In the genomic region with DNA sequence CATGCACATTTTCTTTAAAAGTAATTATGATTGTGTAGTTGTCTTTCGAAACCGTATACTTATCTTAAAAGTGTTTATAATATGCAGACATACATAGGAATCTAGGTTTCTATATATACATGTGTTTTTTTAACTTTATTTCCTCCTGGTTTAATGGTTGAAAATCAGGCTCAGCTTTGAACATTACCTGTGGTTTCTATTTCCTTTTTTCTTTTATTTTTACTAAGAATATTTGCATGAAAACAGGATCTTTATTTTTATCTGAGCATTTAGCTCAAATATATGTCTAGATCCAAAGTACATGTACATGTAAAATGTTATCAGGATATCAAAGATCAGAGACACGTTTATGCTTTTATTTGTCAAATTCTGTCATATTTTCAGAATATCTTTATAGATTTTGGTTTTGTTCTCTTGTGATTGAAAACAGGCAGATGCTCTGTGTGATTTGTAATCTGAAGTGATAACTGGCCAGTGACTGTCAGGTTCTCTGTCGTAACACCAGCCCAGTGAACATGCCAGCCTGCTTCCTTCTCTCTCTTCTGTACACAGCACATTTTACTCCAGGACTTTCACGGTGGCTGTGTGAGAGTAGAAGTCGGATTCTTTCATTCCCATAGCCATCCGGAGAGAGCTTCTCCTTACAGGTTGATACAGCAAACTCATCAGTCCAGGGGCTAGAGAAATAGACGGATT, we compare ENCODE assay signal across 21 cellular contexts. TPM values are rescaled to one million over a fixed set of nuclear protein-coding genes. Genes with fewer than 3 reads are reported as not detected.
DNase-seq lines count a peak whose midpoint lies in the region; ATAC-seq, FAIRE-seq and TF ChIP-seq lines count a peak whose summit lies in the region.
"Had no signal": no experiment of that assay in that cellular context is flagged by ENCODE, and none has a peak within 500 bp of the region (broad histone marks: within the 10 kb centered on the region; RNA-seq: fewer than 3 reads in every experiment).

No MANE protein-coding gene starts in this region.

- peaks cover 9% of the 10 kb centered on the region for H3K4me1 Mint-ChIP-seq in CD14-positive monocyte
- peaks cover 18% of the 10 kb centered on the region for H3K4me1 Mint-ChIP-seq in memory B cell
- H3K4me1 Mint-ChIP-seq: WTC11 had no signal

- no peaks in the 10 kb centered on the region for H3K27me3 ChIP-seq in Peyer's patch
- H3K27me3 ChIP-seq: colonic mucosa, heart right ventricle, MG63 had no signal

- H3K27ac ChIP-seq in Peyer's patch, result peak overlapping the region in 2 of 4 donors; percentile 48 to 76
- H3K27ac ChIP-seq: colonic mucosa, left ventricle myocardium inferior had no signal

- H3K27ac Mint-ChIP-seq in CD14-positive monocyte, result peak overlapping the region; percentile 54 to 88 (median 76)
- H3K27ac Mint-ChIP-seq in memory B cell, result peak overlapping the region; percentile 97
- H3K27ac Mint-ChIP-seq: immature natural killer cell, WTC11 had no signal

- peak; percentile 69 for FAIRE-seq in GM18507 (lab: Jason Lieb, UNC)

- ATAC-seq in memory B cell (ENCODE audit: low read depth) (peak; percentile 79), HG03039 (IDR thresholded peaks at IDR 0.05; ENCODE audit: unreplicated experiment) (no peak)
- ATAC-seq: heart right ventricle, Right ventricle myocardium inferior, WTC11 had no signal

- no peak overlapping the region for H3K4me3 ChIP-seq in Peyer's patch
- H3K4me3 ChIP-seq: colonic mucosa, heart right ventricle, left ventricle myocardium inferior, MG63 had no signal

- no peaks in the 10 kb centered on the region for H3K9me3 ChIP-seq in Peyer's patch
- H3K9me3 ChIP-seq: colonic mucosa, heart right ventricle, left ventricle myocardium inferior, MG63 had no signal

- DNase-seq in CD14-positive monocyte (ENCODE audit: low spot score) (no peak), GM18507 (ENCODE audit: extremely low spot score, insufficient read length, low read depth) (no peak), Peyer's patch (peak in 2 of 3 donors; percentile 59 to 65), memory B cell (ENCODE audit: low spot score in 2 of 2) (no peak), SK-N-DZ (ENCODE audit: low spot score) (no peak), NCI-H1694 (lab: John Stamatoyannopoulos, UW) (no peak), NCI-H82 treated with DMSO at 0.1 percent for 48 hours (lab: John Stamatoyannopoulos, UW; ENCODE audit: unreplicated experiment) (no peak)
- DNase-seq: colonic mucosa, HCEC 1CT, heart right ventricle, immature natural killer cell, IMR-90, left ventricle myocardium inferior, MG63, NCI-H2029, NCI-H446, occipital lobe, retina had no signal

- no peaks in the 10 kb centered on the region for H3K9me3 Mint-ChIP-seq in CD14-positive monocyte
- peaks cover 2% of the 10 kb centered on the region for H3K9me3 Mint-ChIP-seq in memory B cell
- H3K9me3 Mint-ChIP-seq: immature natural killer cell, WTC11 had no signal

- TF ChIP-seq POLR2A in Peyer's patch (IDR thresholded peaks at IDR 0.05), result no peak

- H3K4me3 Mint-ChIP-seq in CD14-positive monocyte (peak overlapping the region in 1 of 2 donors; percentile 73), memory B cell (peak overlapping the region; percentile 85)
- H3K4me3 Mint-ChIP-seq: immature natural killer cell, WTC11 had no signal

- H3K36me3 ChIP-seq in Peyer's patch, result no peaks in the 10 kb centered on the region
- H3K36me3 ChIP-seq: colonic mucosa had no signal

- no peaks in the 10 kb centered on the region for H3K27me3 Mint-ChIP-seq in CD14-positive monocyte (ENCODE audit: low read depth in 3 of 3)
- no peaks in the 10 kb centered on the region for H3K27me3 Mint-ChIP-seq in memory B cell

- intact Hi-C loops in CD14-positive monocyte (cut with micrococcal nuclease), result loop anchor here in 1 of 2 donors (10.0 kb wide), 1 partner anchor 57 kb away; the partner anchor contains the start of gene HVCN1

- no peaks in the 10 kb centered on the region for H3K36me3 Mint-ChIP-seq in CD14-positive monocyte
- H3K36me3 Mint-ChIP-seq in memory B cell, result peaks cover 10% of the 10 kb centered on the region
- H3K36me3 Mint-ChIP-seq: WTC11 had no signal

- TF ChIP-seq CTCF in CD14-positive monocyte (IDR thresholded peaks at IDR 0.05) (no peak), Peyer's patch (IDR thresholded peaks at IDR 0.05) (no peak)

- H3K4me1 ChIP-seq in Peyer's patch, result peaks cover 0 to 6% (median 0%) of the 10 kb centered on the region in 4 donors
- H3K4me1 ChIP-seq: colonic mucosa, left ventricle myocardium inferior had no signal

RNA-seq across cellular contexts. Expression of gene TCTN1, which starts 13.7 kb away (rescaled TPM):
- 1 to 10 TPM; 4.5 to 6.1 TPM for polyA plus RNA-seq in CD14-positive monocyte
- total RNA-seq in Peyer's patch, result 10 to 100 TPM in 2 of 4 donors, 1 to 10 TPM in 2; 9.1 to 53.6 (median 9.7) TPM
- polyA plus RNA-seq in SK-N-DZ (2014; cell fraction: cytosol; rRNA removed), result 39.6 and 51.3 TPM in 2 replicates
- 83.2 and 117 TPM in 2 replicates for polyA plus RNA-seq in SK-N-DZ (2014; cell fraction: nucleus; rRNA removed)

RNA-seq across cellular contexts. Expression of gene PPTC7, which starts 44.5 kb away (rescaled TPM):
- 10 to 100 TPM; 11.6 to 15.1 TPM for polyA plus RNA-seq in CD14-positive monocyte
- total RNA-seq in Peyer's patch, result 10 to 100 TPM; 19.5 to 21.4 (median 20.1) TPM
- polyA plus RNA-seq in SK-N-DZ (2014; cell fraction: cytosol; rRNA removed), result 4.0 and 4.5 TPM in 2 replicates
- polyA plus RNA-seq in SK-N-DZ (2014; cell fraction: nucleus; rRNA removed), result 3.6 and 8.1 TPM in 2 replicates

Comparison
In these comparisons a context has a peak if more than half of its experiments do, and no peak if none do; other contexts are left out.
1. DNase-seq: peak in Peyer's patch (2 of 3); none in CD14-positive monocyte (single experiment), GM18507 (single experiment), memory B cell (0 of 2), SK-N-DZ (single experiment), NCI-H1694 (single experiment) and NCI-H82 treated with DMSO at 0.1 percent for 48 hours (single experiment).